Comparison of ENCODE assay signal across 1 cellular context in genomic region chr19:15640904-15641597, GRCh38.
TF ChIP-seq lines count a peak whose summit lies in the region.

No MANE protein-coding gene starts in this region.

TF ChIP-seq in HepG2, 621 proteins besides CTCF, POLR2A, EP300 and RAD21 (continued from another document and continues in another):
- TF ChIP-seq HMGXB4 (CRISPR knock-in tag; IDR thresholded peaks at IDR 0.05; ENCODE audit: borderline replicate concordance in 1 of 2, low read depth in 1 of 2): 0 out of 4 replicates have a peak, but pooled peaks of 1 of the 2 experiments have one; percentile 39
- no peak for TF ChIP-seq THAP7 (CRISPR knock-in tag; IDR thresholded peaks at IDR 0.05)
- no peak for TF ChIP-seq ZFP1 (CRISPR knock-in tag; IDR thresholded peaks at IDR 0.05)
- no peak for TF ChIP-seq ZNF124 (CRISPR knock-in tag; IDR thresholded peaks at IDR 0.05)
- no peak for TF ChIP-seq SNRNP70 (IDR thresholded peaks at IDR 0.05; ENCODE audit: low read depth, low read length)
- peak; percentile 5 for TF ChIP-seq HNRNPLL (IDR thresholded peaks at IDR 0.05; ENCODE audit: low read depth, low read length, poor library complexity, severe bottlenecking)
- no peak for TF ChIP-seq ZNF589 (CRISPR knock-in tag; conservative IDR thresholded peaks at IDR 0.05)
- no peak for TF ChIP-seq NFE2 (CRISPR knock-in tag; IDR thresholded peaks at IDR 0.05)
- no peak for TF ChIP-seq MAFG (CRISPR knock-in tag; IDR thresholded peaks at IDR 0.05)
- no peak for TF ChIP-seq ZNF318 (CRISPR knock-in tag; IDR thresholded peaks at IDR 0.05)
- TF ChIP-seq, protein P1, sequence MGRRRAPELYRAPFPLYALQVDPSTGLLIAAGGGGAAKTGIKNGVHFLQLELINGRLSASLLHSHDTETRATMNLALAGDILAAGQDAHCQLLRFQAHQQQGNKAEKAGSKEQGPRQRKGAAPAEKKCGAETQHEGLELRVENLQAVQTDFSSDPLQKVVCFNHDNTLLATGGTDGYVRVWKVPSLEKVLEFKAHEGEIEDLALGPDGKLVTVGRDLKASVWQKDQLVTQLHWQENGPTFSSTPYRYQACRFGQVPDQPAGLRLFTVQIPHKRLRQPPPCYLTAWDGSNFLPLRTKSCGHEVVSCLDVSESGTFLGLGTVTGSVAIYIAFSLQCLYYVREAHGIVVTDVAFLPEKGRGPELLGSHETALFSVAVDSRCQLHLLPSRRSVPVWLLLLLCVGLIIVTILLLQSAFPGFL (CRISPR knock-in tag; IDR thresholded peaks at IDR 0.05): no peak
- no peak for TF ChIP-seq TBP (CRISPR knock-in tag; IDR thresholded peaks at IDR 0.05)
- TF ChIP-seq ZNF781 (CRISPR knock-in tag; IDR thresholded peaks at IDR 0.05; ENCODE audit: borderline replicate concordance, not compliant biosample characterization): no peak
- TF ChIP-seq MAFK (conservative IDR thresholded peaks at IDR 0.05 in 1 of 2, IDR thresholded peaks at IDR 0.05 in 1 of 2; ENCODE audit: low read length in 2 of 2): no peak
- TF ChIP-seq, protein P2, sequence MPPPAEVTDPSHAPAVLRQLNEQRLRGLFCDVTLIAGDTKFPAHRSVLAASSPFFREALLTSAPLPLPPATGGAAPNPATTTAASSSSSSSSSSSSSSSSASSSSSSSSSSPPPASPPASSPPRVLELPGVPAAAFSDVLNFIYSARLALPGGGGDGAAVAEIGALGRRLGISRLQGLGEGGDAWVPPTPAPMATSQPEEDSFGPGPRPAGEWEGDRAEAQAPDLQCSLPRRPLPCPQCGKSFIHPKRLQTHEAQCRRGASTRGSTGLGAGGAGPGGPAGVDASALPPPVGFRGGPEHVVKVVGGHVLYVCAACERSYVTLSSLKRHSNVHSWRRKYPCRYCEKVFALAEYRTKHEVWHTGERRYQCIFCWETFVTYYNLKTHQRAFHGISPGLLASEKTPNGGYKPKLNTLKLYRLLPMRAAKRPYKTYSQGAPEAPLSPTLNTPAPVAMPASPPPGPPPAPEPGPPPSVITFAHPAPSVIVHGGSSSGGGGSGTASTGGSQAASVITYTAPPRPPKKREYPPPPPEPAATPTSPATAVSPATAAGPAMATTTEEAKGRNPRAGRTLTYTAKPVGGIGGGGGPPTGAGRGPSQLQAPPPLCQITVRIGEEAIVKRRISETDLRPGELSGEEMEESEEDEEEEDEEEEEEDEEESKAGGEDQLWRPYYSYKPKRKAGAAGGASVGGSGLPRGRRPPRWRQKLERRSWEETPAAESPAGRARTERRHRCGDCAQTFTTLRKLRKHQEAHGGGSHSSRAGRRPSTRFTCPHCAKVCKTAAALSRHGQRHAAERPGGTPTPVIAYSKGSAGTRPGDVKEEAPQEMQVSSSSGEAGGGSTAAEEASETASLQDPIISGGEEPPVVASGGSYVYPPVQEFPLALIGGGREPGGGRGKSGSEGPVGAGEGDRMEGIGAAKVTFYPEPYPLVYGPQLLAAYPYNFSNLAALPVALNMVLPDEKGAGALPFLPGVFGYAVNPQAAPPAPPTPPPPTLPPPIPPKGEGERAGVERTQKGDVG (CRISPR knock-in tag; IDR thresholded peaks at IDR 0.05; ENCODE audit: borderline replicate concordance): no peak
- no peak for TF ChIP-seq CREB3 (CRISPR knock-in tag; IDR thresholded peaks at IDR 0.05)
- TF ChIP-seq EEA1 (CRISPR knock-in tag; IDR thresholded peaks at IDR 0.05; ENCODE audit: borderline replicate concordance): no peak
- TF ChIP-seq IRF1 (CRISPR knock-in tag; IDR thresholded peaks at IDR 0.05; ENCODE audit: low read depth): no peak
- peak; percentile 71; the same call in 1 of the 2 replicates for TF ChIP-seq ZNF770 (CRISPR knock-in tag; IDR thresholded peaks at IDR 0.05)
- no peak for TF ChIP-seq ZNF180 (CRISPR knock-in tag; IDR thresholded peaks at IDR 0.05; ENCODE audit: borderline replicate concordance, low read depth)
- TF ChIP-seq ZNF576 (CRISPR knock-in tag; IDR thresholded peaks at IDR 0.05): no peak
- TF ChIP-seq RORA (CRISPR knock-in tag; IDR thresholded peaks at IDR 0.05): no peak
- no peak for TF ChIP-seq ZNF570 (CRISPR knock-in tag; IDR thresholded peaks at IDR 0.05; ENCODE audit: borderline replicate concordance)
- TF ChIP-seq ZNF629 (CRISPR knock-in tag; conservative IDR thresholded peaks at IDR 0.05): no peak; the same call in 1 of the 2 replicates
- no peak for TF ChIP-seq ZBTB8A (CRISPR knock-in tag; IDR thresholded peaks at IDR 0.05; ENCODE audit: borderline replicate concordance, low read depth)
- TF ChIP-seq GTF2F1 (IDR thresholded peaks at IDR 0.05; ENCODE audit: low read length): no peak
- TF ChIP-seq SMAD3 (CRISPR knock-in tag; IDR thresholded peaks at IDR 0.05): no peak; the same call in 1 of the 2 replicates
- 0 out of 2 replicates have a peak, but pooled peaks have one; percentile 51 for TF ChIP-seq ISL2 (CRISPR knock-in tag; IDR thresholded peaks at IDR 0.05)
- no peak for TF ChIP-seq ZNF441 (CRISPR knock-in tag; IDR thresholded peaks at IDR 0.05; ENCODE audit: borderline replicate concordance)
- no peak for TF ChIP-seq IKZF1 (IDR thresholded peaks at IDR 0.05)
- no peak for TF ChIP-seq ZNF207 (IDR thresholded peaks at IDR 0.05; ENCODE audit: borderline replicate concordance)
- no peak for TF ChIP-seq GPBP1L1 (CRISPR knock-in tag; IDR thresholded peaks at IDR 0.05)
- TF ChIP-seq DNMT3B (CRISPR knock-in tag; conservative IDR thresholded peaks at IDR 0.05): no peak
- TF ChIP-seq TEAD3 (CRISPR knock-in tag; optimal IDR thresholded peaks at IDR 0.05; ENCODE audit: borderline replicate concordance): peak; percentile 37
- no peak for TF ChIP-seq YY1 (IDR thresholded peaks at IDR 0.05; ENCODE audit: insufficient read depth, insufficient replicate concordance, low read depth, low read length)
- peak; percentile 61 for TF ChIP-seq MED1 (CRISPR knock-in tag; IDR thresholded peaks at IDR 0.05)
- no peak for TF ChIP-seq PAF1 (CRISPR knock-in tag; IDR thresholded peaks at IDR 0.05)
- TF ChIP-seq ZNF225 (CRISPR knock-in tag; IDR thresholded peaks at IDR 0.05): no peak
